ENCODE assay signal across 9 cellular contexts in the genomic region with DNA sequence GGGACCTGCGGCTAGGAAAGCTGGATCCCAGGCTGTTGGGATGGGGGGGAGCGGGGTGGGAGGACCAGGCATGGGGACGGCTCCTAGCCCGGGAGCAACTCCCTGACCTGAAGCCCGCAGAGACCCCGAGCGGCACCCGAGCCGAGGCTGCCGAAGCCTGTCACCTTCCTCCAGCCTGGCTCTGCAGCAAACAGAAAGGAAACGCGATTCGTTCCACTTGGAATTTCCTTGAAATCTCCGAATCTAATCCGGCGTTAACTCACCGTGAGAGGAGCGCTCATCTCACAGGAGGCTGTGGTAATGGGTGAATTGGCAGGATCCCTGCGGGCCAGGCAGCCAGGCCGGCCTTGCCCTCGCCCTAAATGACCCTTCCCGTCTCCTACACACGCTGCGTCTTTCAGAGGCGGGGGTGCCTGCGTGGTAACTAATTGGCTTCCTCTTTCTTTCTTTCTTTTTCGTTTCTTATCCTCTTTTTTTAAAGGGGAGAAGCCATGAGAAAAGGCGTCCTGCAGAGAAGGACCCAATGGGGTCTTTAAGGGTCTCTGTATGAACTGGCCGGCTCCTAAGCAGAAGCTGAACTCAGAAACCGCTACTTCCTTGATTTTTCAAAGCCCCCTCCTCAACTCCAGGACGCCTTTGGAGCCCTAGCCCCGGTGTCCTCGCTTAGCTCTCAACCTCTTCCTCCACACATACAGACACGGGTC. TPM values are rescaled to one million over a fixed set of nuclear protein-coding genes. Genes with fewer than 3 reads are reported as not detected.
DNase-seq lines count a peak whose midpoint lies in the region; ATAC-seq and TF ChIP-seq lines count a peak whose summit lies in the region.
"Had no signal": no experiment of that assay in that cellular context is flagged by ENCODE, and none has a peak within 500 bp of the region (broad histone marks: within the 10 kb centered on the region; RNA-seq: fewer than 3 reads in every experiment).

No MANE protein-coding gene starts in this region.

- DNase-seq in NCI-H2107 treated with DMSO at 0.1 percent for 48 hours (lab: John Stamatoyannopoulos, UW; ENCODE audit: unreplicated experiment), result peak; percentile 30
- DNase-seq in NCI-H2107 (lab: John Stamatoyannopoulos, UW), result no peak
- peak; percentile 21 for DNase-seq in NB4 (ENCODE audit: low read depth)
- peak; percentile 68 for DNase-seq in endodermal cell
- no peak for DNase-seq in gastrocnemius medialis
- no peak for DNase-seq in epidermal melanocyte (ENCODE audit: insufficient read length, low spot score)
- DNase-seq in foreskin melanocyte, result no peak

- peaks cover 99% of the 10 kb centered on the region for H3K27me3 Mint-ChIP-seq in endodermal cell (ENCODE audit: insufficient read depth)

- TF ChIP-seq POLR2A in NB4 (IDR thresholded peaks at IDR 0.05; ENCODE audit: extremely low read depth, insufficient read length) (no peak), gastrocnemius medialis (IDR thresholded peaks at IDR 0.05) (no peak)

- H3K4me1 ChIP-seq in endodermal cell (ENCODE audit: control insufficient read depth, insufficient read depth, low read length) (peaks cover 15% of the 10 kb centered on the region), gastrocnemius medialis (peaks cover 25 to 26% of the 10 kb centered on the region in 2 donors)

- H3K9me3 Mint-ChIP-seq in endodermal cell, result peaks cover 2% of the 10 kb centered on the region

- no peak overlapping the region for H3K9ac ChIP-seq in endodermal cell (ENCODE audit: extremely low read depth, low read length, poor library complexity, severe bottlenecking)

- 7 to 8% methylated on average over 22 to 34 of the region's 34 CpGs for WGBS in endodermal cell (ENCODE audit: insufficient coverage in 1 of 2, insufficient read length in 1 of 2), 2 experiments

- peaks cover 98% of the 10 kb centered on the region for H3K27me3 ChIP-seq in endodermal cell (ENCODE audit: control insufficient read depth, insufficient read depth, low read length, poor library complexity, severe bottlenecking)
- peaks cover 94 to 98% (median 96%) of the 10 kb centered on the region in 3 donors for H3K27me3 ChIP-seq in gastrocnemius medialis

- no peak overlapping the region for H3K27ac ChIP-seq in endodermal cell (ENCODE audit: low read depth, low read length)
- H3K27ac ChIP-seq in gastrocnemius medialis, result no peak overlapping the region

- H3K4me3 ChIP-seq in NB4 (ENCODE audit: low read depth, low read length), result no peak overlapping the region
- peak overlapping the region; percentile 60 for H3K4me3 ChIP-seq in endodermal cell (ENCODE audit: low read length)
- peak overlapping the region; percentile 14 to 44 (median 29) for H3K4me3 ChIP-seq in gastrocnemius medialis

- in situ Hi-C loops in gastrocnemius medialis (cut with MboI; ENCODE audit: low sequenced_read_pairs in 4 of 4), result no loop called here

- H3K36me3 ChIP-seq in endodermal cell (ENCODE audit: control insufficient read depth, insufficient read depth, low read length) (no peaks in the 10 kb centered on the region), gastrocnemius medialis (no peaks in the 10 kb centered on the region)

- no peak overlapping the region for H3K27ac Mint-ChIP-seq in endodermal cell

- H3K4me1 Mint-ChIP-seq in endodermal cell, result peaks cover 22% of the 10 kb centered on the region

- TF ChIP-seq CTCF in NB4 (IDR thresholded peaks at IDR 0.05; ENCODE audit: low read depth, low read length) (no peak), endodermal cell (conservative IDR thresholded peaks at IDR 0.05) (no peak), gastrocnemius medialis (IDR thresholded peaks at IDR 0.05 in 4 of 5, conservative IDR thresholded peaks at IDR 0.05 in 1 of 5) (no peak)

- intact Hi-C loops in gastrocnemius medialis (cut with DNase I; ENCODE audit: low total_unique reads), result no loop called here

- ATAC-seq in gastrocnemius medialis (no peak), GM19035 (IDR thresholded peaks at IDR 0.05; ENCODE audit: unreplicated experiment) (no peak)

- H3K36me3 Mint-ChIP-seq in endodermal cell (ENCODE audit: low read depth), result no peaks in the 10 kb centered on the region

- H3K9me3 ChIP-seq in endodermal cell (ENCODE audit: control insufficient read depth, low read length) (no peaks in the 10 kb centered on the region), gastrocnemius medialis (no peaks in the 10 kb centered on the region)

- H3K4me3 Mint-ChIP-seq in endodermal cell, result peak overlapping the region; percentile 52

RNA-seq across cellular contexts. Expression of a gene that starts 8.5 kb away (rescaled TPM):
- total RNA-seq in endodermal cell (under 1 TPM in 1 of 2 donors, not detected in 1; 0.15 TPM), gastrocnemius medialis (under 1 TPM in 1 of 4 donors, not detected in 3; 0.19 TPM)
- polyA plus RNA-seq in endodermal cell (2013, experiment 1 of 2), result 0.75 TPM
- polyA plus RNA-seq in endodermal cell (2013, experiment 2 of 2), result 1.6 TPM
- total RNA-seq: HT1080 had no signal

Comparison
In these comparisons a context has a peak if more than half of its experiments do, and no peak if none do; other contexts are left out.
1. DNase-seq: peak in NCI-H2107 treated with DMSO at 0.1 percent for 48 hours (single experiment), NB4 (single experiment) and endodermal cell (single experiment); none in NCI-H2107 (single experiment), gastrocnemius medialis (0 of 2), epidermal melanocyte (single experiment) and foreskin melanocyte (single experiment).